ENCODE assay signal across 31 cellular contexts in genomic region chr11:1149545-1149944, GRCh38. TPM values are rescaled to one million over a fixed set of nuclear protein-coding genes. Genes with fewer than 3 reads are reported as not detected.
"Had no signal": no experiment of that assay in that cellular context is flagged by ENCODE, and none has a peak within 500 bp of the region (broad histone marks: within the 10 kb centered on the region; RNA-seq: fewer than 3 reads in every experiment).

No MANE protein-coding gene starts in this region.

- H3K36me3 ChIP-seq: adrenal gland, ascending aorta, brain microvascular endothelial cell, lower lobe of right lung, stomach, suprapubic skin, tibial nerve, vagina had no signal

- H3K4me3 Mint-ChIP-seq: activated CD4-positive, alpha-beta T cell treated with anti-CD3 and anti-CD28 coated beads for 36 hours; activated naive CD8-positive, alpha-beta T cell; activated T-cell treated with anti-CD3 and anti-CD28 coated beads, Interleukin-2, amount 50 U/mL, for 24 hours; activated T-helper 17 cell treated with anti-CD3 and anti-CD28 coated beads, Interleukin-2, amount 50 U/mL, for 72 hours; immature natural killer cell; nephron progenitor cell; stimulated activated memory B cell treated with anti-CD40 and anti-IgM and Interleukin-4, amounts not matched to agents 10 μg/mL and 1 μg/mL and 100 μg/mL, for 72 hours had no signal

- ATAC-seq: activated CD4-positive, alpha-beta T cell treated with anti-CD3 and anti-CD28 coated beads for 36 hours; activated T-helper 17 cell treated with anti-CD3 and anti-CD28 coated beads, Interleukin-2, amount 50 U/mL, for 72 hours; foreskin keratinocyte; left lobe of liver; lower lobe of right lung; sciatic nerve; stimulated activated memory B cell treated with anti-CD40 and anti-IgM and Interleukin-4, amounts not matched to agents 10 μg/mL and 1 μg/mL and 100 μg/mL, for 72 hours had no signal

- H3K4me1 ChIP-seq: adrenal gland, ascending aorta, foreskin keratinocyte, lower lobe of right lung had no signal

- DNase-seq: activated CD4-positive, alpha-beta T cell treated with anti-CD3 and anti-CD28 coated beads for 36 hours; activated CD4-positive, alpha-beta T cell treated with anti-CD3 and anti-CD28 coated beads, Interleukin-2, amount 50 U/mL, for 48 hours; activated naive CD4-positive, alpha-beta T cell; brain microvascular endothelial cell; caudate nucleus; effector memory CD4-positive, alpha-beta T cell; foreskin keratinocyte; immature natural killer cell; lower lobe of right lung; mesendoderm; nephron progenitor cell; nucleus accumbens; small intestine; stomach had no signal

- H3K4me2 ChIP-seq: hepatocyte had no signal

- H3K27ac Mint-ChIP-seq: activated CD4-positive, alpha-beta T cell treated with anti-CD3 and anti-CD28 coated beads for 36 hours; activated naive CD8-positive, alpha-beta T cell; activated T-cell treated with anti-CD3 and anti-CD28 coated beads, Interleukin-2, amount 50 U/mL, for 24 hours; activated T-helper 17 cell treated with anti-CD3 and anti-CD28 coated beads, Interleukin-2, amount 50 U/mL, for 72 hours; immature natural killer cell; nephron progenitor cell; stimulated activated memory B cell treated with anti-CD40 and anti-IgM and Interleukin-4, amounts not matched to agents 10 μg/mL and 1 μg/mL and 100 μg/mL, for 72 hours had no signal

- FAIRE-seq: small intestine had no signal

- H3K9me3 Mint-ChIP-seq: activated T-helper 17 cell treated with anti-CD3 and anti-CD28 coated beads, Interleukin-2, amount 50 U/mL, for 72 hours had no signal

- H3K9me3 ChIP-seq: adrenal gland, ascending aorta, lower lobe of right lung, mucosa of descending colon, stomach, suprapubic skin, vagina had no signal

- H3K4me3 ChIP-seq: adrenal gland, ascending aorta, hepatocyte, lower lobe of right lung, mucosa of descending colon, stomach, suprapubic skin, tibial nerve, vagina had no signal

- H3K27ac ChIP-seq: adrenal gland, ascending aorta, brain microvascular endothelial cell, foreskin keratinocyte, hepatocyte, lower lobe of right lung, suprapubic skin, tibial nerve, vagina had no signal

- H3K36me3 Mint-ChIP-seq: activated naive CD8-positive, alpha-beta T cell; immature natural killer cell; stimulated activated memory B cell treated with anti-CD40 and anti-IgM and Interleukin-4, amounts not matched to agents 10 μg/mL and 1 μg/mL and 100 μg/mL, for 72 hours had no signal

- H3K27me3 ChIP-seq: adrenal gland, ascending aorta, brain microvascular endothelial cell, foreskin keratinocyte, hepatocyte, vagina had no signal

RNA-seq across cellular contexts. Expression of gene MUC5AC, which starts 8.2 kb away (rescaled TPM):
- total RNA-seq: activated CD4-positive, alpha-beta T cell treated with anti-CD3 and anti-CD28 coated beads for 36 hours; activated T-helper 17 cell treated with anti-CD3 and anti-CD28 coated beads, Interleukin-2, amount 50 U/mL, for 72 hours; dermis microvascular lymphatic vessel endothelial cell; foreskin keratinocyte; glomerular endothelial cell; kidney epithelial cell; suprapubic skin; T-helper 2 cell treated with Interferon-gamma antibody and Interleukin-4, amounts not matched to agents 100 ng/mL and 5 ng/mL, for 36 hours; tibial nerve; vagina had no signal
- polyA plus RNA-seq: foreskin keratinocyte, immature natural killer cell had no signal
